ENCODE assay signal across 21 cellular contexts in genomic region chr3:138338244-138338643, GRCh38. TPM values are rescaled to one million over a fixed set of nuclear protein-coding genes. Genes with fewer than 3 reads are reported as not detected.
"Had no signal": no experiment of that assay in that cellular context is flagged by ENCODE, and none has a peak within 500 bp of the region (broad histone marks: within the 10 kb centered on the region; RNA-seq: fewer than 3 reads in every experiment).

No MANE protein-coding gene starts in this region.

- H3K4me2 ChIP-seq: SK-N-SH had no signal

- H3K9ac ChIP-seq: SK-N-SH had no signal

- H3K4me3 ChIP-seq: cardiac muscle cell, MG63 had no signal

- ATAC-seq: activated T-cell treated with anti-CD3 and anti-CD28 coated beads, Interleukin-2, amount 50 U/mL, for 72 hours; PC-3 had no signal

- H3K27me3 ChIP-seq: cardiac muscle cell had no signal

- H3K27ac ChIP-seq: brain microvascular endothelial cell, cardiac muscle cell, VCaP had no signal

- H3K36me3 ChIP-seq: brain microvascular endothelial cell, cardiac muscle cell, MG63 had no signal

- DNase-seq: activated CD4-positive, alpha-beta memory T cell treated with anti-CD3 and anti-CD28 coated beads for 36 hours; activated CD4-positive, alpha-beta T cell treated with anti-CD3 and anti-CD28 coated beads, Interleukin-2, amount 10 ng/mL, durations not matched to agents 7 days and 5 days; activated CD4-positive, CD25-positive, alpha-beta regulatory T cell; activated CD8-positive, alpha-beta memory T cell treated with anti-CD3 and anti-CD28 coated beads for 24 hours; activated gamma-delta T cell treated with Interleukin-2 at 50 U/mL for 16 hours; activated naive CD4-positive, alpha-beta T cell treated with anti-CD3 and anti-CD28 coated beads, Interleukin-2, amount 10 ng/mL, durations not matched to agents 7 days and 5 days; activated naive CD8-positive, alpha-beta T cell treated with anti-CD3 and anti-CD28 coated beads for 36 hours; activated T-cell treated with anti-CD3 and anti-CD28 coated beads for 4 hours; activated T-cell treated with anti-CD3 and anti-CD28 coated beads, Interleukin-2, amount 50 U/mL, for 72 hours; brain microvascular endothelial cell; MG63; MV-4-11; NCI-H1436; NCI-H2029 treated with DMSO at 0.1 percent for 48 hours; PC-3; SK-N-SH; T-helper 1 cell had no signal

- H3K9me3 ChIP-seq: MG63, SK-N-SH had no signal

RNA-seq across cellular contexts. Expression of gene NME9, which starts 8.6 kb away (rescaled TPM):
- total RNA-seq: activated CD4-positive, alpha-beta T cell treated with anti-CD3 and anti-CD28 coated beads, Interleukin-2, amount 10 ng/mL, durations not matched to agents 7 days and 5 days; activated naive CD8-positive, alpha-beta T cell treated with anti-CD3 and anti-CD28 coated beads for 36 hours; T-helper 2 cell treated with Interferon-gamma antibody and Interleukin-4, amounts not matched to agents 100 ng/mL and 5 ng/mL, for 36 hours had no signal

RNA-seq across cellular contexts. Expression of gene MRAS, which starts 10.1 kb away (rescaled TPM):
- total RNA-seq: activated CD4-positive, alpha-beta T cell treated with anti-CD3 and anti-CD28 coated beads, Interleukin-2, amount 10 ng/mL, durations not matched to agents 7 days and 5 days; activated T-helper 2 cell treated with anti-CD3 and anti-CD28 coated beads, Interferon-gamma antibody, Interleukin-2, Interleukin-4, amounts not matched to agents 10 μg/mL and 5 μg/mL and 100 μg/mL, durations not matched to agents 14 hours and 24 hours and 36 hours; T-helper 2 cell treated with Interferon-gamma antibody and Interleukin-4, amounts not matched to agents 100 ng/mL and 5 ng/mL, for 36 hours had no signal
